ENCODE assay signal across 17 cellular contexts in genomic region chr14:100342826-100343225, GRCh38. TPM values are rescaled to one million over a fixed set of nuclear protein-coding genes. Genes with fewer than 3 reads are reported as not detected.
"Had no signal": no experiment of that assay in that cellular context is flagged by ENCODE, and none has a peak within 500 bp of the region (broad histone marks: within the 10 kb centered on the region; RNA-seq: fewer than 3 reads in every experiment).

No MANE protein-coding gene starts in this region.

RNA-seq across cellular contexts. Expression of gene SLC25A47, which starts 19.7 kb away (rescaled TPM):
- total RNA-seq: cerebellum, colonic mucosa, dermis microvascular lymphatic vessel endothelial cell, endodermal cell, esophagus mucosa, frontal cortex, glomerular endothelial cell, heart left ventricle, kidney epithelial cell, left ventricle myocardium superior, mammary epithelial cell, mesothelial cell of epicardium, myocyte, thyroid gland, upper lobe of left lung, vagina had no signal
- polyA plus RNA-seq: fibroblast of lung, heart left ventricle, mammary epithelial cell had no signal
